11 cellular contexts compared by ENCODE assay signal in the genomic region with DNA sequence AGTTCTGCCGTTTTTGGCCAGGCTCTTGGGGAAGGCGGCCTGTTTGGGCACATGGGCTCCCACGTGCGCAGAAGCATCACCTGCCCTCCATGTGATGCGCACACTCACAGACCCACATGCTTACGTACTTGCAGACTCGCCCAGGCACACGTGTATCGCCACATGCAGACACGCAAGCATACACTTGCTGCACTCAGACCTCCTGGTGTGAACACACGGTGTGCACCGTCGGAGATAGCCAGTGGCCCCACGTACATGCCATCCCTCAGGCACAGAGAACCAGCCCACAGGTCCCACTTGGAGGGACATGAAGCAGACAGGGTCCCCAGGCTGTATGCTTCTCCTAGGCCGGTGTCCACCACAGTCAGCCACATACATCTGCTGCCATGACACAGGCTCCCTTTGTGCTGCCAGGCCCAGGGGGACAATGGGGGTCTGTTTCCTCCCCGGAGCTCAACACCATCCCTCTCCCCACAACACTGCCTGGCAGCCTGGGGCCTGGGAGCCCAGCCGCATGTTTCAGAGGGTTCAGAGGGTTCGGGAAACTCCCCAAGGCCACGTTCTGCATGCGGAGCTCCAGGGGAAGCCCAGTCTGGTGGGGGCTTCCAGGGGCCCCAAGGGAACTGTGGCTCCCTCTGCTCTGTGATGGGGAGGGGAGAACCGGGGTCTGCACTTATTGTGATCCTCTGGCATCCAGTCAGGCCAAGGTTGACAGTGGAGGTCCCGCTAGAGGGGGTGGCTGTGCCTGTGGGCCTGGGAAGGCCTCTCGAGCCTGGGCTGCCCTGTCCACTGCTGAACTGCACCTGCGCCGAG.
A peak's percentile ranks its signal among the peaks of the same experiment; 100 is the strongest.
DNase-seq lines count a peak whose midpoint lies in the region; ATAC-seq and TF ChIP-seq lines count a peak whose summit lies in the region.
"Had no signal": no experiment of that assay in that cellular context is flagged by ENCODE, and none has a peak within 500 bp of the region (broad histone marks: within the 10 kb centered on the region; RNA-seq: fewer than 3 reads in every experiment).

No MANE protein-coding gene starts in this region.

- H3K4me1 ChIP-seq in spleen: peaks cover 0 to 21% (median 2%) of the 10 kb centered on the region in 6 donors

- ATAC-seq in HG03520 (IDR thresholded peaks at IDR 0.05; ENCODE audit: unreplicated experiment): no peak
- ATAC-seq: activated CD8-positive, alpha-beta memory T cell treated with anti-CD3 and anti-CD28 coated beads, Interleukin-2, amount 10 ng/mL, durations not matched to agents 7 days and 5 days had no signal

- no peak overlapping the region for H3K27ac Mint-ChIP-seq in activated CD4-positive, alpha-beta T cell treated with anti-CD3 and anti-CD28 coated beads, Interleukin-2, amount 10 ng/mL, durations not matched to agents 7 days and 5 days
- H3K27ac Mint-ChIP-seq: activated CD8-positive, alpha-beta memory T cell treated with anti-CD3 and anti-CD28 coated beads, Interleukin-2, amount 10 ng/mL, durations not matched to agents 7 days and 5 days had no signal

- no peak overlapping the region for H3K4me3 Mint-ChIP-seq in activated CD4-positive, alpha-beta T cell treated with anti-CD3 and anti-CD28 coated beads, Interleukin-2, amount 10 ng/mL, durations not matched to agents 7 days and 5 days
- H3K4me3 Mint-ChIP-seq: activated CD8-positive, alpha-beta memory T cell treated with anti-CD3 and anti-CD28 coated beads, Interleukin-2, amount 10 ng/mL, durations not matched to agents 7 days and 5 days had no signal

- in situ Hi-C loops in GM13976 (cut with MboI; ENCODE audit: low sequenced_read_pairs, unreplicated experiment): no loop called here

- H3K9me3 ChIP-seq in spleen: peaks cover 0 to 7% (median 0%) of the 10 kb centered on the region in 8 donors

- H3K27me3 Mint-ChIP-seq in activated CD4-positive, alpha-beta T cell treated with anti-CD3 and anti-CD28 coated beads, Interleukin-2, amount 10 ng/mL, durations not matched to agents 7 days and 5 days: peaks cover 8% of the 10 kb centered on the region

- H3K4me1 Mint-ChIP-seq in activated CD4-positive, alpha-beta T cell treated with anti-CD3 and anti-CD28 coated beads, Interleukin-2, amount 10 ng/mL, durations not matched to agents 7 days and 5 days: no peaks in the 10 kb centered on the region
- H3K4me1 Mint-ChIP-seq: activated CD8-positive, alpha-beta memory T cell treated with anti-CD3 and anti-CD28 coated beads, Interleukin-2, amount 10 ng/mL, durations not matched to agents 7 days and 5 days had no signal

- DNase-seq in GM13976 (ENCODE audit: low spot score): peak; percentile 71
- peak; percentile 40 for DNase-seq in RPMI7951 (ENCODE audit: low read depth)
- DNase-seq in hypothalamus (lab: John Stamatoyannopoulos, UW): peak in 45 of 51 donors; percentile 20 to 92 (median 75)
- DNase-seq in spleen: peak; percentile 53
- DNase-seq in NCI-H1048 (lab: John Stamatoyannopoulos, UW): no peak
- DNase-seq in cerebellar cortex (ENCODE audit: low spot score): no peak
- no peak for DNase-seq in activated CD4-positive, alpha-beta T cell treated with anti-CD3 and anti-CD28 coated beads, Interleukin-2, amount 10 ng/mL, durations not matched to agents 7 days and 5 days
- DNase-seq: activated CD8-positive, alpha-beta memory T cell treated with anti-CD3 and anti-CD28 coated beads, Interleukin-2, amount 10 ng/mL, durations not matched to agents 7 days and 5 days; NCI-H748 treated with DMSO at 0.1 percent for 48 hours; SW 1271 had no signal

- H3K27me3 ChIP-seq in spleen (replicated peaks in 1 of 7): no peaks in the 10 kb centered on the region

- H3K36me3 Mint-ChIP-seq in activated CD4-positive, alpha-beta T cell treated with anti-CD3 and anti-CD28 coated beads, Interleukin-2, amount 10 ng/mL, durations not matched to agents 7 days and 5 days (ENCODE audit: low read depth): no peaks in the 10 kb centered on the region
- H3K36me3 Mint-ChIP-seq: activated CD8-positive, alpha-beta memory T cell treated with anti-CD3 and anti-CD28 coated beads, Interleukin-2, amount 10 ng/mL, durations not matched to agents 7 days and 5 days had no signal

- TF ChIP-seq CTCF in GM13976 (IDR thresholded peaks at IDR 0.05; ENCODE audit: borderline replicate concordance, control extremely low read depth, extremely low read depth, insufficient read depth, missing control alignments) (no peak), spleen (IDR thresholded peaks at IDR 0.05 in 8 of 11, conservative IDR thresholded peaks at IDR 0.05 in 3 of 11) (no peak)

- H3K36me3 ChIP-seq in spleen: no peaks in the 10 kb centered on the region

- H3K27ac ChIP-seq in spleen: no peak overlapping the region

- no peak for TF ChIP-seq POLR2A in spleen (IDR thresholded peaks at IDR 0.05)

- POLR2A ChIA-PET in activated CD4-positive, alpha-beta T cell treated with anti-CD3 and anti-CD28 coated beads, Interleukin-2, amount 10 ng/mL, durations not matched to agents 7 days and 5 days (lab: Charles Lee): no interaction called here

- CTCF ChIA-PET in activated CD4-positive, alpha-beta T cell treated with anti-CD3 and anti-CD28 coated beads, Interleukin-2, amount 10 ng/mL, durations not matched to agents 7 days and 5 days (lab: Charles Lee): no interaction called here

- no peaks in the 10 kb centered on the region for H3K9me3 Mint-ChIP-seq in activated CD4-positive, alpha-beta T cell treated with anti-CD3 and anti-CD28 coated beads, Interleukin-2, amount 10 ng/mL, durations not matched to agents 7 days and 5 days

- 73 to 86% (median 83%) methylated on average over 13 to 24 of the region's 25 CpGs for WGBS in spleen, 5 donors

- no peak overlapping the region for H3K4me3 ChIP-seq in spleen

- intact Hi-C loops in spleen (cut with DNase I; ENCODE audit: low total_unique reads): no loop called here

Comparison
In these comparisons a context has a peak if more than half of its experiments do, and no peak if none do; other contexts are left out.
1. DNase-seq: peak in GM13976 (single experiment), RPMI7951 (single experiment), hypothalamus (45 of 51) and spleen (single experiment); none in NCI-H1048 (single experiment), cerebellar cortex (single experiment) and activated CD4-positive, alpha-beta T cell treated with anti-CD3 and anti-CD28 coated beads, Interleukin-2, amount 10 ng/mL, durations not matched to agents 7 days and 5 days (single experiment).